10 cellular contexts compared by ENCODE assay signal in genomic region chr2:177243476-177243875, GRCh38. TPM values are rescaled to one million over a fixed set of nuclear protein-coding genes. Genes with fewer than 3 reads are reported as not detected.
DNase-seq lines count a peak whose midpoint lies in the region; ATAC-seq and TF ChIP-seq lines count a peak whose summit lies in the region.
"Had no signal": no experiment of that assay in that cellular context is flagged by ENCODE, and none has a peak within 500 bp of the region (broad histone marks: within the 10 kb centered on the region; RNA-seq: fewer than 3 reads in every experiment).

No MANE protein-coding gene starts in this region.

- TF ChIP-seq EP300 in tibial nerve (IDR thresholded peaks at IDR 0.05), result no peak

- H3K27ac ChIP-seq in ascending aorta, result peak overlapping the region; percentile 90 to 94
- peak overlapping the region; percentile 60 to 97 (median 82) for H3K27ac ChIP-seq in tibial nerve

- no peak for DNase-seq in activated naive CD4-positive, alpha-beta T cell treated with anti-CD3 and anti-CD28 coated beads for 36 hours
- DNase-seq in activated naive CD4-positive, alpha-beta T cell treated with anti-CD3 and anti-CD28 coated beads, Interleukin-2, amount 50 U/mL, for 16 hours, result no peak
- DNase-seq in ascending aorta (ENCODE audit: low spot score in 2 of 2) (no peak), mesothelial cell of epicardium (ENCODE audit: low spot score in 2 of 2, unreplicated experiment in 2 of 2) (no peak), tibial nerve (ENCODE audit: low spot score in 2 of 2) (no peak), NCI-H2227 (lab: John Stamatoyannopoulos, UW; ENCODE audit: unreplicated experiment) (no peak)
- DNase-seq: NCI-H2081 treated with DMSO at 0.1 percent for 48 hours had no signal

- no peak overlapping the region for H3K4me3 Mint-ChIP-seq in activated naive CD4-positive, alpha-beta T cell treated with anti-CD3 and anti-CD28 coated beads for 36 hours
- peak overlapping the region; percentile 47 for H3K4me3 Mint-ChIP-seq in mesothelial cell of epicardium
- H3K4me3 Mint-ChIP-seq: WTC11 had no signal

- TF ChIP-seq POLR2A in tibial nerve (IDR thresholded peaks at IDR 0.05), result no peak

- no peaks in the 10 kb centered on the region for H3K36me3 ChIP-seq in ascending aorta
- no peaks in the 10 kb centered on the region for H3K36me3 ChIP-seq in tibial nerve

- H3K27me3 ChIP-seq in ascending aorta (no peaks in the 10 kb centered on the region), tibial nerve (no peaks in the 10 kb centered on the region)

- no peaks in the 10 kb centered on the region for H3K27me3 Mint-ChIP-seq in activated naive CD4-positive, alpha-beta T cell treated with anti-CD3 and anti-CD28 coated beads for 36 hours (ENCODE audit: low read depth)
- H3K27me3 Mint-ChIP-seq in mesothelial cell of epicardium (ENCODE audit: low read depth), result no peaks in the 10 kb centered on the region

- CTCF ChIA-PET in activated naive CD4-positive, alpha-beta T cell treated with anti-CD3 and anti-CD28 coated beads for 36 hours (lab: Charles Lee), result interaction anchor here (1.2 kb wide), 1 partner anchor 14 kb away, joined by 3 read pairs; no protein-coding TSS in a partner anchor

- no peak for TF ChIP-seq CTCF in ascending aorta (IDR thresholded peaks at IDR 0.05)
- no peak for TF ChIP-seq CTCF in mesothelial cell of epicardium (IDR thresholded peaks at IDR 0.05; ENCODE audit: unreplicated experiment)
- no peak for TF ChIP-seq CTCF in tibial nerve (IDR thresholded peaks at IDR 0.05)

- intact Hi-C loops in activated naive CD4-positive, alpha-beta T cell treated with anti-CD3 and anti-CD28 coated beads for 36 hours (cut with micrococcal nuclease), result no loop called here
- intact Hi-C loops in ascending aorta (cut with DNase I), result loop anchor here (2.0 kb wide), 1 partner anchor 31 kb away; the partner anchor contains the start of gene HNRNPA3

- peaks cover 93% of the 10 kb centered on the region for H3K4me1 Mint-ChIP-seq in activated naive CD4-positive, alpha-beta T cell treated with anti-CD3 and anti-CD28 coated beads for 36 hours (ENCODE audit: low read depth)
- peaks cover 60% of the 10 kb centered on the region for H3K4me1 Mint-ChIP-seq in mesothelial cell of epicardium

- H3K9me3 ChIP-seq in ascending aorta, result no peaks in the 10 kb centered on the region
- no peaks in the 10 kb centered on the region for H3K9me3 ChIP-seq in tibial nerve

- peak overlapping the region; percentile 89 for H3K27ac Mint-ChIP-seq in activated naive CD4-positive, alpha-beta T cell treated with anti-CD3 and anti-CD28 coated beads for 36 hours
- peak overlapping the region; percentile 98 for H3K27ac Mint-ChIP-seq in mesothelial cell of epicardium
- H3K27ac Mint-ChIP-seq: WTC11 had no signal

- peak overlapping the region in 1 of 2 donors; percentile 34 for H3K4me3 ChIP-seq in ascending aorta
- peak overlapping the region in 1 of 4 donors; percentile 1 for H3K4me3 ChIP-seq in tibial nerve

- H3K36me3 Mint-ChIP-seq in activated naive CD4-positive, alpha-beta T cell treated with anti-CD3 and anti-CD28 coated beads for 36 hours (ENCODE audit: low read depth), result peaks cover 9% of the 10 kb centered on the region
- H3K36me3 Mint-ChIP-seq in mesothelial cell of epicardium, result peaks cover 5% of the 10 kb centered on the region
- H3K36me3 Mint-ChIP-seq: WTC11 had no signal

- H3K9me3 Mint-ChIP-seq in activated naive CD4-positive, alpha-beta T cell treated with anti-CD3 and anti-CD28 coated beads for 36 hours, result no peaks in the 10 kb centered on the region
- no peaks in the 10 kb centered on the region for H3K9me3 Mint-ChIP-seq in mesothelial cell of epicardium
- H3K9me3 Mint-ChIP-seq: WTC11 had no signal

- ATAC-seq in GM19467 (IDR thresholded peaks at IDR 0.05; ENCODE audit: unreplicated experiment) (no peak), HG03439 (IDR thresholded peaks at IDR 0.05; ENCODE audit: unreplicated experiment) (no peak)
- ATAC-seq: WTC11 had no signal

- H3K4me1 ChIP-seq in ascending aorta, result peaks cover 26 to 86% of the 10 kb centered on the region in 2 donors
- peaks cover 3 to 100% (median 86%) of the 10 kb centered on the region in 4 donors for H3K4me1 ChIP-seq in tibial nerve

RNA-seq across cellular contexts. Expression of gene NFE2L2, which starts 21.1 kb away (rescaled TPM):
- total RNA-seq in activated naive CD4-positive, alpha-beta T cell treated with anti-CD3 and anti-CD28 coated beads for 36 hours, result 10 to 100 TPM; 63.8 to 66.9 TPM
- total RNA-seq in ascending aorta (99.3 TPM), mesothelial cell of epicardium (93.1 to 93.9 TPM (median 93.3 TPM) in 3 replicates), tibial nerve (100 to 1,000 TPM; 112 to 164 (median 145) TPM)

RNA-seq across cellular contexts. Expression of gene HNRNPA3, which starts 30.9 kb away (rescaled TPM):
- 100 to 1,000 TPM; 312 to 340 TPM for total RNA-seq in activated naive CD4-positive, alpha-beta T cell treated with anti-CD3 and anti-CD28 coated beads for 36 hours
- total RNA-seq in ascending aorta (32.9 TPM), mesothelial cell of epicardium (264 to 274 TPM (median 269 TPM) in 3 replicates), tibial nerve (100 to 1,000 TPM in 1 of 4 donors, 10 to 100 TPM in 3; 77.3 to 102 (median 94.4) TPM)
